24 cellular contexts compared by ENCODE assay signal in the genomic region with DNA sequence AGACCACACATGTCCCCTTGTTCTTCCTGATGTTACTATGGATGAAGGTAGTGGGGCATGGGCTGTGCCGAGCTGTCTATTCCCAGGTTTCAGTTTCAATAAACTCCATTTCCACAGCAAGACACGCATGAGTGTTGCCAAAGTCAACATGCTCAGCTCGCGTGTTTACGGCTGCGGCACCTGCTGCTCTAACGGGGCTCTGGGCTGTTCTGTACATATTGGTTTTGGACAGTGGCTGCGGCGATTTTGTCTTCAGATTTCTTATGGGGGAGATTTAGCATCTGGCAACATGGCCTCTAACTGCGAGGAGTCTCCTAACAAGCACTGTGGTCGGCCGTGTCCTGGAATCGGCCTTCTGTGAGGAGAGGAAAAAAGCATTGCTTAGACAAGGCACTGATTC. TPM values are rescaled to one million over a fixed set of nuclear protein-coding genes. Genes with fewer than 3 reads are reported as not detected.
DNase-seq lines count a peak whose midpoint lies in the region; ATAC-seq and TF ChIP-seq lines count a peak whose summit lies in the region.
"Had no signal": no experiment of that assay in that cellular context is flagged by ENCODE, and none has a peak within 500 bp of the region (broad histone marks: within the 10 kb centered on the region; RNA-seq: fewer than 3 reads in every experiment).

No MANE protein-coding gene starts in this region.

- peak overlapping the region; percentile 66 for H3K4me3 ChIP-seq in endocrine pancreas (ENCODE audit: control insufficient read depth, insufficient read depth, low read length)
- H3K4me3 ChIP-seq in sigmoid colon: no peak overlapping the region
- H3K4me3 ChIP-seq: breast epithelium, hepatocyte, skin epidermis, upper lobe of right lung had no signal

- no peak overlapping the region for H3K9ac ChIP-seq in endocrine pancreas (ENCODE audit: control insufficient read depth, insufficient read depth, low read length)
- H3K9ac ChIP-seq: SK-N-SH had no signal

- H3K4me1 ChIP-seq in endocrine pancreas (ENCODE audit: control insufficient read depth, insufficient read depth, low read length) (no peaks in the 10 kb centered on the region), sigmoid colon (peaks cover 0 to 14% (median 12%) of the 10 kb centered on the region in 4 donors)
- H3K4me1 ChIP-seq: breast epithelium had no signal

- DNase-seq in NCI-H1092 treated with DMSO at 0.1 percent for 48 hours (lab: John Stamatoyannopoulos, UW) (peak; percentile 96), NCI-H748 treated with DMSO at 0.1 percent for 48 hours (lab: John Stamatoyannopoulos, UW) (peak; percentile 38), sigmoid colon (peak; percentile 24), glutamatergic neuron (no peak), NCI-H2107 treated with DMSO at 0.1 percent for 48 hours (lab: John Stamatoyannopoulos, UW; ENCODE audit: unreplicated experiment) (no peak)
- no peak for DNase-seq in activated CD8-positive, alpha-beta memory T cell treated with anti-CD3 and anti-CD28 coated beads, Interleukin-2, amount 10 ng/mL, durations not matched to agents 7 days and 5 days
- DNase-seq: activated T-cell treated with anti-CD3 and anti-CD28 coated beads, Interleukin-2, amount 50 U/mL, for 48 hours; AML-193; foreskin fibroblast; islet precursor cell; NCI-H187 treated with DMSO at 0.1 percent for 48 hours; SK-N-SH; stimulated activated CD4-positive, alpha-beta T cell treated with anti-CD3 and anti-CD28 coated beads, Interleukin-2, amount 100 ng/mL, for 48 hours; stimulated activated naive CD8-positive, alpha-beta T cell treated with anti-CD3 and anti-CD28 coated beads, Interleukin-15, amount 100 ng/mL, for 72 hours had no signal

- no peaks in the 10 kb centered on the region for H3K9me3 ChIP-seq in endocrine pancreas (ENCODE audit: control insufficient read depth, low read length)
- H3K9me3 ChIP-seq in sigmoid colon: no peaks in the 10 kb centered on the region
- H3K9me3 ChIP-seq: breast epithelium, SK-N-SH, upper lobe of right lung had no signal

- H3K27ac ChIP-seq in sigmoid colon: no peak overlapping the region
- H3K27ac ChIP-seq: breast epithelium, epithelial cell of prostate, hepatocyte, skin epidermis, upper lobe of right lung had no signal

- no peak for ATAC-seq in activated CD8-positive, alpha-beta memory T cell treated with anti-CD3 and anti-CD28 coated beads, Interleukin-2, amount 10 ng/mL, durations not matched to agents 7 days and 5 days
- ATAC-seq: activated naive CD4-positive, alpha-beta T cell treated with anti-CD3 and anti-CD28 coated beads, Interleukin-2, amount 50 U/mL, for 72 hours; HCT116; stimulated activated naive CD8-positive, alpha-beta T cell treated with anti-CD3 and anti-CD28 coated beads, Interleukin-15, amount 100 ng/mL, for 72 hours; upper lobe of right lung had no signal

- H3K27me3 Mint-ChIP-seq in glutamatergic neuron (ENCODE audit: unreplicated experiment): no peaks in the 10 kb centered on the region
- peaks cover 12% of the 10 kb centered on the region for H3K27me3 Mint-ChIP-seq in activated CD8-positive, alpha-beta memory T cell treated with anti-CD3 and anti-CD28 coated beads, Interleukin-2, amount 10 ng/mL, durations not matched to agents 7 days and 5 days
- H3K27me3 Mint-ChIP-seq: stimulated activated naive CD8-positive, alpha-beta T cell treated with anti-CD3 and anti-CD28 coated beads, Interleukin-15, amount 100 ng/mL, for 72 hours had no signal

- H3K4me3 Mint-ChIP-seq in glutamatergic neuron (ENCODE audit: unreplicated experiment): no peak overlapping the region
- no peak overlapping the region for H3K4me3 Mint-ChIP-seq in activated CD8-positive, alpha-beta memory T cell treated with anti-CD3 and anti-CD28 coated beads, Interleukin-2, amount 10 ng/mL, durations not matched to agents 7 days and 5 days
- H3K4me3 Mint-ChIP-seq: dendritic cell treated with granulocyte-macrophage colony-stimulating factor and Interleukin-4, amounts not matched to agents 40 ng/mL and 50 ng/mL, for 4 days; stimulated activated naive CD8-positive, alpha-beta T cell treated with anti-CD3 and anti-CD28 coated beads, Interleukin-15, amount 100 ng/mL, for 72 hours; T-helper 2 cell treated with Interferon-gamma antibody and Interleukin-4, amounts not matched to agents 5 μg/mL and 100 μg/mL, for 36 hours had no signal

- WGBS in sigmoid colon, 2 donors: 20 to 74% methylated on average over 13 of the region's 13 CpGs

- intact Hi-C loops in sigmoid colon (cut with DNase I): no loop called here

- TF ChIP-seq POLR2A in sigmoid colon (IDR thresholded peaks at IDR 0.05): no peak

- H3K27me3 ChIP-seq in endocrine pancreas (ENCODE audit: control insufficient read depth, insufficient read depth, low read length) (no peaks in the 10 kb centered on the region), sigmoid colon (no peaks in the 10 kb centered on the region)
- H3K27me3 ChIP-seq: breast epithelium, hepatocyte, upper lobe of right lung had no signal

- H3K36me3 ChIP-seq in endocrine pancreas (ENCODE audit: control insufficient read depth, insufficient read depth, low read length): no peaks in the 10 kb centered on the region
- no peaks in the 10 kb centered on the region for H3K36me3 ChIP-seq in sigmoid colon
- H3K36me3 ChIP-seq: breast epithelium, upper lobe of right lung had no signal

- H3K36me3 Mint-ChIP-seq in glutamatergic neuron (ENCODE audit: unreplicated experiment): no peaks in the 10 kb centered on the region
- no peaks in the 10 kb centered on the region for H3K36me3 Mint-ChIP-seq in activated CD8-positive, alpha-beta memory T cell treated with anti-CD3 and anti-CD28 coated beads, Interleukin-2, amount 10 ng/mL, durations not matched to agents 7 days and 5 days
- H3K36me3 Mint-ChIP-seq: activated naive CD4-positive, alpha-beta T cell treated with anti-CD3 and anti-CD28 coated beads, Interleukin-2, amount 50 U/mL, for 72 hours had no signal

- H3K9me3 Mint-ChIP-seq in glutamatergic neuron (ENCODE audit: unreplicated experiment): peaks cover 2% of the 10 kb centered on the region
- no peaks in the 10 kb centered on the region for H3K9me3 Mint-ChIP-seq in activated CD8-positive, alpha-beta memory T cell treated with anti-CD3 and anti-CD28 coated beads, Interleukin-2, amount 10 ng/mL, durations not matched to agents 7 days and 5 days (ENCODE audit: low read depth)
- H3K9me3 Mint-ChIP-seq: activated naive CD4-positive, alpha-beta T cell treated with anti-CD3 and anti-CD28 coated beads, Interleukin-2, amount 50 U/mL, for 72 hours; dendritic cell treated with granulocyte-macrophage colony-stimulating factor and Interleukin-4, amounts not matched to agents 40 ng/mL and 50 ng/mL, for 4 days; T-helper 2 cell treated with Interferon-gamma antibody and Interleukin-4, amounts not matched to agents 5 μg/mL and 100 μg/mL, for 36 hours had no signal

- H3K27ac Mint-ChIP-seq in glutamatergic neuron (ENCODE audit: unreplicated experiment): no peak overlapping the region
- no peak overlapping the region for H3K27ac Mint-ChIP-seq in activated CD8-positive, alpha-beta memory T cell treated with anti-CD3 and anti-CD28 coated beads, Interleukin-2, amount 10 ng/mL, durations not matched to agents 7 days and 5 days
- H3K27ac Mint-ChIP-seq: activated naive CD4-positive, alpha-beta T cell treated with anti-CD3 and anti-CD28 coated beads, Interleukin-2, amount 50 U/mL, for 72 hours; dendritic cell treated with granulocyte-macrophage colony-stimulating factor and Interleukin-4, amounts not matched to agents 40 ng/mL and 50 ng/mL, for 4 days; stimulated activated naive CD8-positive, alpha-beta T cell treated with anti-CD3 and anti-CD28 coated beads, Interleukin-15, amount 100 ng/mL, for 72 hours; T-helper 2 cell treated with Interferon-gamma antibody and Interleukin-4, amounts not matched to agents 5 μg/mL and 100 μg/mL, for 36 hours had no signal

- CTCF ChIA-PET in activated CD8-positive, alpha-beta memory T cell treated with anti-CD3 and anti-CD28 coated beads, Interleukin-2, amount 10 ng/mL, durations not matched to agents 7 days and 5 days (lab: Charles Lee): interaction anchor here (1.1 to 1.4 kb wide), 2 partner anchors 10 to 29 kb away, joined by 3 to 5 read pairs; no protein-coding TSS in a partner anchor

- peaks cover 5% of the 10 kb centered on the region for H3K4me1 Mint-ChIP-seq in glutamatergic neuron (ENCODE audit: low read depth, unreplicated experiment)
- H3K4me1 Mint-ChIP-seq in activated CD8-positive, alpha-beta memory T cell treated with anti-CD3 and anti-CD28 coated beads, Interleukin-2, amount 10 ng/mL, durations not matched to agents 7 days and 5 days: peaks cover 9% of the 10 kb centered on the region
- H3K4me1 Mint-ChIP-seq: stimulated activated naive CD8-positive, alpha-beta T cell treated with anti-CD3 and anti-CD28 coated beads, Interleukin-15, amount 100 ng/mL, for 72 hours had no signal

- TF ChIP-seq EP300 in sigmoid colon (IDR thresholded peaks at IDR 0.05): no peak

- no peak for TF ChIP-seq CTCF in sigmoid colon (IDR thresholded peaks at IDR 0.05)
- TF ChIP-seq CTCF in glutamatergic neuron (IDR thresholded peaks at IDR 0.05; ENCODE audit: partially characterized antibody, unreplicated experiment): no peak

RNA-seq across cellular contexts. Expression of a gene that starts 58.6 kb away (rescaled TPM):
- total RNA-seq in sigmoid colon: 10 to 100 TPM in 1 of 4 donors, 1 to 10 TPM in 3; 6.1 to 10.0 (median 7.7) TPM
- polyA plus RNA-seq in sigmoid colon: 1 to 10 TPM; 1.8 to 6.9 (median 3.5) TPM
- 19.7 TPM for total RNA-seq in glutamatergic neuron (ENCODE audit: unreplicated experiment)
- 10 to 100 TPM; 10.3 to 14.1 TPM for total RNA-seq in activated CD8-positive, alpha-beta memory T cell treated with anti-CD3 and anti-CD28 coated beads, Interleukin-2, amount 10 ng/mL, durations not matched to agents 7 days and 5 days

Comparison
In these comparisons a context has a peak if more than half of its experiments do, and no peak if none do; other contexts are left out.
1. DNase-seq: peak in NCI-H1092 treated with DMSO at 0.1 percent for 48 hours (single experiment), NCI-H748 treated with DMSO at 0.1 percent for 48 hours (single experiment) and sigmoid colon (single experiment); none in glutamatergic neuron (single experiment), activated CD8-positive, alpha-beta memory T cell treated with anti-CD3 and anti-CD28 coated beads, Interleukin-2, amount 10 ng/mL, durations not matched to agents 7 days and 5 days (single experiment) and NCI-H2107 treated with DMSO at 0.1 percent for 48 hours (single experiment).